In the genomic region with DNA sequence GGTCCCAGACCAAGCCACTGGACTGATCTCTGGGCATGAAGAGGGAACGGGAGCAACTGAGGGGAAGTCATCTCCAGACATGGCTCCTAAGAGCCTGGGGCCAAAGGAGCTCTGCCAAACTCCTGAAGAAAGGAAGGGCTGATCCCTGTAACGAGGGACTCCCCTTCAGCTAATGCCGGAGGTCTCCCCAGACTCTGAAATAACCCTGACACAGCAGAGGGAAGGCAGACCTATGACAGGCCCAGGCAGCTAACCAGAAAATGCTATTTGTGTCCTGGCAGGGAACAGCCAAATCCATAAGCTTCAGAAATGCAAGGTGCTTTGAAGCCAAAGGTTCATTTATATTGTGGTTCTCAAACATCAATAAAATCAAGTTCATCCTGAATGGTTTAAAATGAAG, we compare ENCODE assay signal across 14 cellular contexts. TPM values are rescaled to one million over a fixed set of nuclear protein-coding genes. Genes with fewer than 3 reads are reported as not detected.
DNase-seq lines count a peak whose midpoint lies in the region; ATAC-seq, FAIRE-seq and TF ChIP-seq lines count a peak whose summit lies in the region.
"Had no signal": no experiment of that assay in that cellular context is flagged by ENCODE, and none has a peak within 500 bp of the region (broad histone marks: within the 10 kb centered on the region; RNA-seq: fewer than 3 reads in every experiment).

No MANE protein-coding gene starts in this region.

- intact Hi-C loops in Right ventricle myocardium inferior (cut with DNase I), result no loop called here
- intact Hi-C loops in cardiac septum (cut with DNase I), result no loop called here
- intact Hi-C loops in CD8-positive, alpha-beta T cell (cut with DNase I, micrococcal nuclease), result no loop called here

- peaks cover 2% of the 10 kb centered on the region for H3K4me1 Mint-ChIP-seq in CD8-positive, alpha-beta T cell (ENCODE audit: low read depth)
- peaks cover 34% of the 10 kb centered on the region for H3K4me1 Mint-ChIP-seq in astrocyte (ENCODE audit: low read depth, unreplicated experiment)

- H3K36me3 ChIP-seq in CD8-positive, alpha-beta T cell (ENCODE audit: insufficient read depth, low read length), result peaks cover 9% of the 10 kb centered on the region
- H3K36me3 ChIP-seq in astrocyte (ENCODE audit: insufficient read depth, low read length) (peaks cover 8% of the 10 kb centered on the region), skeletal muscle tissue (ENCODE audit: control insufficient read depth in 3 of 3, insufficient read depth in 3 of 3, low read length in 3 of 3) (peaks cover 10 to 21% (median 14%) of the 10 kb centered on the region in 3 donors)

- CTCF ChIA-PET in CD8-positive, alpha-beta T cell (lab: Charles Lee), result interaction anchor here (0.8 to 4.8 kb wide), 2 partner anchors 390 to 592 kb away, joined by 4 to 46 read pairs; no protein-coding TSS in a partner anchor

- H3K9me3 Mint-ChIP-seq in CD8-positive, alpha-beta T cell, result no peaks in the 10 kb centered on the region
- no peaks in the 10 kb centered on the region for H3K9me3 Mint-ChIP-seq in astrocyte (ENCODE audit: unreplicated experiment)

- peak; percentile 26 for ATAC-seq in Right ventricle myocardium inferior
- ATAC-seq in CD8-positive, alpha-beta T cell, result no peak

- H3K4me2 ChIP-seq in astrocyte (ENCODE audit: low read length), result no peak overlapping the region
- H3K4me2 ChIP-seq: BLaER1 had no signal

- no peaks in the 10 kb centered on the region for H3K79me2 ChIP-seq in astrocyte (ENCODE audit: insufficient read depth, low read length)

- peaks cover 39% of the 10 kb centered on the region for H3K36me3 Mint-ChIP-seq in CD8-positive, alpha-beta T cell
- peaks cover 10% of the 10 kb centered on the region for H3K36me3 Mint-ChIP-seq in astrocyte (ENCODE audit: low read depth, unreplicated experiment)

- H3K4me3 ChIP-seq in CD8-positive, alpha-beta T cell (ENCODE audit: low read depth, low read length), result no peak overlapping the region
- H3K4me3 ChIP-seq in astrocyte (ENCODE audit: insufficient read depth, low read depth, low read length) (no peak overlapping the region), skeletal muscle tissue (ENCODE audit: low read length in 3 of 3) (no peak overlapping the region)
- H3K4me3 ChIP-seq: BLaER1, HAP-1 had no signal

- no peaks in the 10 kb centered on the region for H3K4me1 ChIP-seq in CD8-positive, alpha-beta T cell (ENCODE audit: insufficient read depth, low read length)
- H3K4me1 ChIP-seq in astrocyte (ENCODE audit: insufficient read depth, low read length), result peaks cover 13% of the 10 kb centered on the region
- peaks cover 8 to 11% (median 10%) of the 10 kb centered on the region in 3 donors for H3K4me1 ChIP-seq in skeletal muscle tissue (ENCODE audit: control insufficient read depth in 3 of 3, insufficient read depth in 3 of 3, low read length in 3 of 3)
- H3K4me1 ChIP-seq: BLaER1 had no signal

- no peak for TF ChIP-seq CTCF in CD8-positive, alpha-beta T cell (IDR thresholded peaks at IDR 0.05)
- TF ChIP-seq CTCF in astrocyte (IDR thresholded peaks at IDR 0.05; ENCODE audit: insufficient read depth, low read depth, low read length), result no peak

- no peak overlapping the region for H3K9ac ChIP-seq in astrocyte (ENCODE audit: low read length)
- peak overlapping the region in 1 of 3 donors; percentile 23 for H3K9ac ChIP-seq in skeletal muscle tissue (ENCODE audit: low read depth in 1 of 3, low read length in 3 of 3)
- H3K9ac ChIP-seq: BLaER1 had no signal

- H3K27ac ChIP-seq in CD8-positive, alpha-beta T cell (ENCODE audit: low read depth, low read length), result no peak overlapping the region
- H3K27ac ChIP-seq in astrocyte (ENCODE audit: low read depth, low read length), result no peak overlapping the region
- H3K27ac ChIP-seq in skeletal muscle tissue (ENCODE audit: low read depth, low read length), result peak overlapping the region; percentile 4
- H3K27ac ChIP-seq: BLaER1, HL-60 had no signal

- no peaks in the 10 kb centered on the region for H3K27me3 ChIP-seq in CD8-positive, alpha-beta T cell (ENCODE audit: insufficient read depth, low read length)
- H3K27me3 ChIP-seq in astrocyte (ENCODE audit: insufficient read depth, low read length), result no peaks in the 10 kb centered on the region
- H3K27me3 ChIP-seq in skeletal muscle tissue (ENCODE audit: control insufficient read depth in 3 of 3, insufficient read depth in 3 of 3, low read length in 3 of 3), result no peaks in the 10 kb centered on the region
- H3K27me3 ChIP-seq: BLaER1 had no signal

- POLR2A ChIA-PET in CD8-positive, alpha-beta T cell (lab: Charles Lee), result no interaction called here

- peak overlapping the region; percentile 41 for H3K27ac Mint-ChIP-seq in CD8-positive, alpha-beta T cell
- H3K27ac Mint-ChIP-seq in astrocyte (ENCODE audit: unreplicated experiment), result peak overlapping the region; percentile 38

- H3K27me3 Mint-ChIP-seq in CD8-positive, alpha-beta T cell (ENCODE audit: low read depth), result no peaks in the 10 kb centered on the region
- no peaks in the 10 kb centered on the region for H3K27me3 Mint-ChIP-seq in astrocyte (ENCODE audit: low read depth, unreplicated experiment)

- no peak overlapping the region for H3K4me3 Mint-ChIP-seq in CD8-positive, alpha-beta T cell
- no peak overlapping the region for H3K4me3 Mint-ChIP-seq in astrocyte (ENCODE audit: unreplicated experiment)

- FAIRE-seq in astrocyte (lab: Jason Lieb, UNC), result no peak
- FAIRE-seq: H1 had no signal

- no peaks in the 10 kb centered on the region for H4K20me1 ChIP-seq in astrocyte (ENCODE audit: insufficient read depth, low read length)

- H2AFZ ChIP-seq in astrocyte (ENCODE audit: low read depth, low read length), result no peak overlapping the region

- no peaks in the 10 kb centered on the region for H3K9me3 ChIP-seq in CD8-positive, alpha-beta T cell (ENCODE audit: low read length)
- no peaks in the 10 kb centered on the region for H3K9me3 ChIP-seq in astrocyte (ENCODE audit: insufficient read depth, low read depth, low read length)
- no peaks in the 10 kb centered on the region for H3K9me3 ChIP-seq in skeletal muscle tissue (ENCODE audit: control insufficient read depth in 3 of 3, low read length in 3 of 3)
- H3K9me3 ChIP-seq: BLaER1, HAP-1 had no signal

- no peak for DNase-seq in Right ventricle myocardium inferior (ENCODE audit: missing footprints)
- DNase-seq in cardiac septum (ENCODE audit: low spot score), result no peak
- DNase-seq in CD8-positive, alpha-beta T cell, result no peak
- DNase-seq in astrocyte (ENCODE audit: low read depth), result no peak
- DNase-seq in activated T-cell treated with anti-CD3 and anti-CD28 coated beads, Interleukin-2, amount 50 U/mL, for 48 hours, result no peak
- DNase-seq in DMS 273 (lab: John Stamatoyannopoulos, UW; ENCODE audit: unreplicated experiment), result no peak
- DNase-seq: 8988T, AML-193, DMS 273 treated with DMSO at 0.1 percent for 48 hours had no signal

RNA-seq across cellular contexts. Expression of a gene that starts 30.9 kb away (rescaled TPM):
- total RNA-seq in Right ventricle myocardium inferior, result 12.2 TPM
- 18.7 TPM for total RNA-seq in cardiac septum
- 10 to 100 TPM; 22.3 to 25.1 TPM for total RNA-seq in CD8-positive, alpha-beta T cell
- 37.3 and 37.8 TPM in 2 replicates for total RNA-seq in astrocyte
- total RNA-seq in skeletal muscle tissue, result 15.1 TPM

RNA-seq across cellular contexts. Expression of a gene that starts 54.5 kb away (rescaled TPM):
- total RNA-seq in Right ventricle myocardium inferior (82.3 TPM), cardiac septum (87.6 TPM), astrocyte (256 and 277 TPM in 2 replicates), skeletal muscle tissue (54.3 TPM)
- total RNA-seq in CD8-positive, alpha-beta T cell, result 100 to 1,000 TPM; 170 to 172 TPM
